Comparison of ENCODE assay signal across 37 cellular contexts in genomic region chr12:117402363-117402762, GRCh38. TPM values are rescaled to one million over a fixed set of nuclear protein-coding genes. Genes with fewer than 3 reads are reported as not detected.
DNase-seq lines count a peak whose midpoint lies in the region; ATAC-seq, FAIRE-seq and TF ChIP-seq lines count a peak whose summit lies in the region.
"Had no signal": no experiment of that assay in that cellular context is flagged by ENCODE, and none has a peak within 500 bp of the region (broad histone marks: within the 10 kb centered on the region; RNA-seq: fewer than 3 reads in every experiment).

No MANE protein-coding gene starts in this region.

- POLR2A ChIA-PET in SK-N-SH (lab: Yijun Ruan, JAX): no interaction called here
- POLR2A ChIA-PET in H1 (lab: Charles Lee; ENCODE audit: partially characterized antibody): no interaction called here

- TF ChIP-seq RAD21 in SK-N-SH (IDR thresholded peaks at IDR 0.05; ENCODE audit: low read length) (peak; percentile 44; the same call in 1 of the 2 replicates), H1 (IDR thresholded peaks at IDR 0.05 in 1 of 2, conservative IDR thresholded peaks at IDR 0.05 in 1 of 2; ENCODE audit: low read depth in 2 of 2, low read length in 2 of 2) (peak; percentile 62 to 75)

- no peaks in the 10 kb centered on the region; the same call in 1 of the 2 replicates for H3K23me2 ChIP-seq in H1 (ENCODE audit: low read depth, low read length)

- WGBS in SK-N-SH (ENCODE audit: low lambda C conversion rate): 34% methylated on average over 4 of the region's 4 CpGs
- 78% methylated on average over 4 of the region's 4 CpGs; no CpG with 5 or more reads in 1 of the 2 experiments for WGBS in H1 (ENCODE audit: extremely low coverage in 1 of 2, insufficient coverage in 1 of 2, insufficient read length in 1 of 2, insufficient replicate concordance in 2 of 2, low coverage in 1 of 2, low lambda C conversion rate in 2 of 2, missing lambda C conversion rate in 1 of 2), 2 experiments
- 39 to 60% (median 53%) methylated on average over 4 of the region's 4 CpGs for WGBS in ovary, 3 donors

- H3K4ac ChIP-seq in H1 (replicated peaks; ENCODE audit: insufficient read length, low read depth, low read length): no peak overlapping the region

- H2BK15ac ChIP-seq in H1 (ENCODE audit: low read length): 0 out of 2 replicates have a peak overlapping the region, but pooled peaks have one; percentile 72

- H4K5ac ChIP-seq in H1 (ENCODE audit: insufficient read length, low read depth, low read length): no peak overlapping the region

- no peaks in the 10 kb centered on the region for H3K9me2 ChIP-seq in SK-N-SH

- H3K4me2 ChIP-seq in SK-N-SH: no peak overlapping the region
- no peak overlapping the region for H3K4me2 ChIP-seq in H1 (ENCODE audit: insufficient read depth in 1 of 2, low read depth in 2 of 2, low read length in 2 of 2)

- no peaks in the 10 kb centered on the region for H3K36me3 Mint-ChIP-seq in chondrocyte (ENCODE audit: low read depth)
- H3K36me3 Mint-ChIP-seq: CD4-positive, alpha-beta memory T cell; natural killer cell had no signal

- intact Hi-C loops in ovary (cut with DNase I): no loop called here

- peak; percentile 48 for FAIRE-seq in H1 (lab: Jason Lieb, UNC)
- FAIRE-seq in urothelium cell line (lab: Jason Lieb, UNC): peak; percentile 13
- FAIRE-seq: endometrium, GM12891, TTC549 had no signal

- H2BK12ac ChIP-seq in H1 (ENCODE audit: low read depth, low read length): no peak overlapping the region

- H4K20me1 ChIP-seq in SK-N-SH (ENCODE audit: insufficient read depth) (no peaks in the 10 kb centered on the region), H1 (replicated peaks in 1 of 2; ENCODE audit: control insufficient read depth in 1 of 2, insufficient read depth in 2 of 2, low read length in 2 of 2) (no peaks in the 10 kb centered on the region)

- H2AK5ac ChIP-seq in H1 (ENCODE audit: low read depth, low read length): no peak overlapping the region

- no peak overlapping the region for H3K23ac ChIP-seq in H1 (ENCODE audit: insufficient read length)

- H3K56ac ChIP-seq in H1 (replicated peaks; ENCODE audit: insufficient read length, low read depth, low read length): no peak overlapping the region

- H3K14ac ChIP-seq in H1 (ENCODE audit: insufficient read length): no peak overlapping the region

- no peaks in the 10 kb centered on the region for H3K27me3 ChIP-seq in SK-N-SH (ENCODE audit: insufficient read depth)
- H3K27me3 ChIP-seq in H1 (replicated peaks in 1 of 4; ENCODE audit: control insufficient read depth in 3 of 4, extremely low read depth in 1 of 4, insufficient read depth in 3 of 4, low read length in 3 of 4): no peaks in the 10 kb centered on the region
- H3K27me3 ChIP-seq in ovary: no peaks in the 10 kb centered on the region
- H3K27me3 ChIP-seq: body of pancreas had no signal

- no peak overlapping the region for H4K91ac ChIP-seq in H1 (replicated peaks; ENCODE audit: insufficient read length, low read length)

- TF ChIP-seq EP300 in SK-N-SH (IDR thresholded peaks at IDR 0.05; ENCODE audit: borderline replicate concordance in 1 of 2, low read depth in 1 of 2, low read length in 1 of 2) (no peak), H1 (IDR thresholded peaks at IDR 0.05; ENCODE audit: borderline replicate concordance in 1 of 2, low read depth in 2 of 2, low read length in 2 of 2) (no peak), ovary (IDR thresholded peaks at IDR 0.05) (no peak)

- no peaks in the 10 kb centered on the region for H3K4me1 Mint-ChIP-seq in chondrocyte (ENCODE audit: low read depth)
- H3K4me1 Mint-ChIP-seq: activated CD4-positive, alpha-beta memory T cell treated with anti-CD3 and anti-CD28 coated beads, Interleukin-2, amount 10 ng/mL, durations not matched to agents 7 days and 5 days; CD4-positive, alpha-beta memory T cell; central memory CD8-positive, alpha-beta T cell; natural killer cell; T-helper 17 cell had no signal

- H3K27me3 Mint-ChIP-seq in chondrocyte (ENCODE audit: low read depth): peaks cover 14% of the 10 kb centered on the region
- H3K27me3 Mint-ChIP-seq: activated CD4-positive, alpha-beta memory T cell treated with anti-CD3 and anti-CD28 coated beads, Interleukin-2, amount 10 ng/mL, durations not matched to agents 7 days and 5 days; central memory CD8-positive, alpha-beta T cell; T-helper 17 cell had no signal

- DNase-seq in SK-N-SH (no peak), NCI-H69 (lab: John Stamatoyannopoulos, UW) (peak; percentile 21), H1 (ENCODE audit: low read depth in 1 of 2, low spot score in 2 of 2) (no peak), urothelium cell line (ENCODE audit: low spot score) (no peak), ovary (no peak), SW 1271 (lab: John Stamatoyannopoulos, UW) (no peak), chondrocyte (ENCODE audit: low spot score) (no peak)
- DNase-seq: activated CD4-positive, alpha-beta memory T cell treated with anti-CD3 and anti-CD28 coated beads, Interleukin-2, amount 10 ng/mL, durations not matched to agents 7 days and 5 days; activated CD8-positive, alpha-beta memory T cell treated with anti-CD3 and anti-CD28 coated beads, Interleukin-2, amount 50 U/mL, for 4 hours; activated naive CD4-positive, alpha-beta T cell; adrenal gland; body of pancreas; CD4-positive, alpha-beta memory T cell; esophagus squamous epithelium; foreskin melanocyte; heart right ventricle; IMR-90; lower lobe of right lung; mucosa of descending colon; natural killer cell; NCI-H1105; NCI-H2029 treated with DMSO at 0.1 percent for 48 hours; NCI-H748 treated with DMSO at 0.1 percent for 48 hours; occipital lobe; psoas muscle; RPMI8226; sigmoid colon; stimulated activated CD4-positive, alpha-beta T cell treated with anti-CD3 and anti-CD28 coated beads, Interleukin-12 subunit alpha, Interleukin-12 subunit beta, amount 100 ng/mL, for 4 hours; stimulated activated CD4-positive, alpha-beta T cell treated with anti-CD3 and anti-CD28 coated beads, Interleukin-2, amount 100 ng/mL, for 48 hours; T-helper 17 cell; tibial artery had no signal

- CTCF ChIA-PET in SK-N-SH (lab: Yijun Ruan, JAX) (interaction anchor here (1.5 to 2.1 kb wide), 3 partner anchors 8 to 435 kb away, joined by 3 to 5 read pairs (median 4); no protein-coding TSS in a partner anchor), H1 (lab: Charles Lee; ENCODE audit: partially characterized antibody) (interaction anchor here (1.0 to 2.2 kb wide), 8 partner anchors 8 to 148 kb away, joined by 3 to 12 read pairs (median 4); no protein-coding TSS in a partner anchor)

- TF ChIP-seq POLR2A in H1 (IDR thresholded peaks at IDR 0.05; ENCODE audit: control extremely low read depth in 1 of 2, low read depth in 2 of 2, low read length in 2 of 2) (no peak), ovary (IDR thresholded peaks at IDR 0.05) (no peak)

- no peak overlapping the region for H3K18ac ChIP-seq in H1 (ENCODE audit: extremely low read depth, low read length)

- peaks cover 12% of the 10 kb centered on the region for H3K9me3 Mint-ChIP-seq in chondrocyte (ENCODE audit: low read depth)

- ATAC-seq in SK-N-SH treated with all-trans-retinoic acid at 6 μM for 48 hours: no peak
- ATAC-seq: activated CD4-positive, CD25-positive, alpha-beta regulatory T cell treated with anti-CD3 and anti-CD28 coated beads, Interleukin-2, amount 50 U/mL, for 24 hours; body of pancreas; heart right ventricle; lower lobe of right lung; mucosa of descending colon; natural killer cell; psoas muscle; T-helper 17 cell had no signal

- H3K79me2 ChIP-seq in SK-N-SH (ENCODE audit: insufficient read depth) (no peaks in the 10 kb centered on the region), H1 (ENCODE audit: control insufficient read depth in 1 of 2, insufficient read depth in 2 of 2, low read length in 2 of 2) (no peaks in the 10 kb centered on the region)

- H3K79me1 ChIP-seq in H1 (ENCODE audit: low read depth, low read length): no peaks in the 10 kb centered on the region

- H3K27ac Mint-ChIP-seq in chondrocyte (ENCODE audit: unreplicated experiment): no peak overlapping the region
- H3K27ac Mint-ChIP-seq: activated CD4-positive, alpha-beta memory T cell treated with anti-CD3 and anti-CD28 coated beads, Interleukin-2, amount 10 ng/mL, durations not matched to agents 7 days and 5 days; CD4-positive, alpha-beta memory T cell; natural killer cell; T-helper 17 cell had no signal

- no peak overlapping the region for H3K4me3 ChIP-seq in SK-N-SH (ENCODE audit: low read depth in 2 of 2, low read length in 1 of 2)
- no peak overlapping the region for H3K4me3 ChIP-seq in H1 (ENCODE audit: extremely low read depth in 1 of 4, insufficient read depth in 2 of 4, low read depth in 3 of 4, low read length in 4 of 4)
- no peak overlapping the region for H3K4me3 ChIP-seq in ovary
- H3K4me3 ChIP-seq: adrenal gland, body of pancreas, esophagus squamous epithelium, heart right ventricle, lower lobe of right lung, mucosa of descending colon, psoas muscle, sigmoid colon, tibial artery had no signal

- no peak overlapping the region for H2BK5ac ChIP-seq in H1 (ENCODE audit: low read depth, low read length)

- H3F3A ChIP-seq in SK-N-SH (replicated peaks; ENCODE audit: insufficient read depth): no peaks in the 10 kb centered on the region

- H2AFZ ChIP-seq in SK-N-SH (ENCODE audit: low read depth) (no peak overlapping the region), H1 (ENCODE audit: low read length) (no peak overlapping the region)

- no peaks in the 10 kb centered on the region for H3K9me3 ChIP-seq in SK-N-SH
- peaks cover 0 to 6% of the 10 kb centered on the region in 2 experiments; a peak in 1 of 4 replicates for H3K9me3 ChIP-seq in H1 (ENCODE audit: insufficient read depth in 2 of 2, low read depth in 1 of 2, low read length in 1 of 2)
- no peaks in the 10 kb centered on the region for H3K9me3 ChIP-seq in ovary
- H3K9me3 ChIP-seq: adrenal gland, body of pancreas, mucosa of descending colon had no signal

- H3K9ac ChIP-seq in SK-N-SH (no peak overlapping the region), H1 (replicated peaks in 1 of 4; ENCODE audit: extremely low read depth in 1 of 4, low read depth in 3 of 4, low read length in 3 of 4) (no peak overlapping the region)

- no peak overlapping the region for H2BK120ac ChIP-seq in H1 (replicated peaks; ENCODE audit: low read depth, low read length)

- TF ChIP-seq CTCF in SK-N-SH (IDR thresholded peaks at IDR 0.05): no peak
- peak; percentile 50 to 77 (median 65) for TF ChIP-seq CTCF in H1 (IDR thresholded peaks at IDR 0.05; ENCODE audit: control extremely low read depth in 1 of 3, insufficient read depth in 1 of 3, low read depth in 1 of 3, low read length in 3 of 3)
- TF ChIP-seq CTCF in ovary (IDR thresholded peaks at IDR 0.05): no peak
- no peak for TF ChIP-seq CTCF in chondrocyte (IDR thresholded peaks at IDR 0.05)

- H4K8ac ChIP-seq in H1 (ENCODE audit: extremely low read depth, insufficient read depth, low read length): no peak overlapping the region

- peaks cover 0 to 3% of the 10 kb centered on the region in 2 experiments; a peak in 1 of 4 replicates for H3K4me1 ChIP-seq in SK-N-SH (ENCODE audit: control insufficient read depth in 1 of 2, insufficient read depth in 2 of 2, low read depth in 1 of 2, low read length in 1 of 2)
- H3K4me1 ChIP-seq in H1 (replicated peaks in 1 of 4; ENCODE audit: control insufficient read depth in 3 of 4, insufficient read depth in 4 of 4, low read length in 3 of 4): no peaks in the 10 kb centered on the region
- no peaks in the 10 kb centered on the region for H3K4me1 ChIP-seq in ovary (ENCODE audit: insufficient read depth)
- H3K4me1 ChIP-seq: adrenal gland, esophagus squamous epithelium, heart right ventricle, lower lobe of right lung, sigmoid colon, tibial artery had no signal

- H3K36me3 ChIP-seq in SK-N-SH (replicated peaks in 1 of 2; ENCODE audit: control insufficient read depth in 1 of 2, insufficient read depth in 2 of 2, low read length in 1 of 2) (no peaks in the 10 kb centered on the region), H1 (ENCODE audit: control insufficient read depth in 2 of 4, insufficient read depth in 4 of 4, low read length in 3 of 4) (no peaks in the 10 kb centered on the region), ovary (no peaks in the 10 kb centered on the region)
- H3K36me3 ChIP-seq: adrenal gland, esophagus squamous epithelium, heart right ventricle, lower lobe of right lung, sigmoid colon, tibial artery had no signal

- H3K27ac ChIP-seq in SK-N-SH (ENCODE audit: low read depth in 2 of 2, low read length in 1 of 2) (no peak overlapping the region), H1 (ENCODE audit: low read depth, low read length) (no peak overlapping the region), ovary (no peak overlapping the region)
- H3K27ac ChIP-seq: adrenal gland, body of pancreas, esophagus squamous epithelium, heart right ventricle, lower lobe of right lung, psoas muscle, sigmoid colon, tibial artery had no signal

- no peak overlapping the region for H2BK20ac ChIP-seq in H1 (ENCODE audit: low read length)

- H3K4me3 Mint-ChIP-seq in chondrocyte (ENCODE audit: unreplicated experiment): no peak overlapping the region
- H3K4me3 Mint-ChIP-seq: activated CD4-positive, alpha-beta memory T cell treated with anti-CD3 and anti-CD28 coated beads, Interleukin-2, amount 10 ng/mL, durations not matched to agents 7 days and 5 days; CD4-positive, alpha-beta memory T cell; central memory CD8-positive, alpha-beta T cell; natural killer cell; T-helper 17 cell had no signal

RNA-seq across cellular contexts. Expression of gene NOS1, which starts 40.9 kb away (rescaled TPM):
- polyA plus RNA-seq in SK-N-SH (2012; rRNA removed): 0.02 TPM in 2 replicates
- polyA plus RNA-seq in SK-N-SH (2012; cell fraction: cytosol; rRNA removed): 0.01 and 0.03 TPM in 2 replicates
- polyA plus RNA-seq in SK-N-SH (2012; cell fraction: nucleus; rRNA removed): 0.02 and 0.04 TPM in 2 replicates
- 1.9 and 2.0 TPM in 2 replicates for total RNA-seq in H1 (2021; fragmentation: NEBNext Ultra II Directional; extraction: Animal tissue kit (Norgen Biotek cat#: 25700))
- polyA plus RNA-seq in H1 (2011; rRNA removed): 1.5 and 1.8 TPM in 2 replicates
- polyA plus RNA-seq in H1 (2011; cell fraction: cytosol; rRNA removed): 1.1 TPM
- 3.3 TPM for polyA plus RNA-seq in H1 (2011; cell fraction: nucleus; rRNA removed)
- 2.0 to 2.8 TPM (median 2.4 TPM) in 4 replicates for polyA plus RNA-seq in H1 (2012, experiment 1 of 2)
- polyA plus RNA-seq in H1 (2012, experiment 2 of 2): 0.97 TPM
- 0.73 TPM for polyA plus RNA-seq in H1 (2013, experiment 1 of 2)
- polyA plus RNA-seq in H1 (2013, experiment 2 of 2): 0.59 TPM
- polyA minus RNA-seq in H1 (2011; rRNA and poly(A)+ RNA removed): 6.5 and 6.6 TPM in 2 replicates
- 2.8 TPM for polyA minus RNA-seq in H1 (2011; cell fraction: cytosol; rRNA and poly(A)+ RNA removed)
- polyA minus RNA-seq in H1 (2011; cell fraction: nucleus; rRNA and poly(A)+ RNA removed): 5.0 TPM
- under 1 TPM; 0.05 to 0.48 (median 0.23) TPM for total RNA-seq in ovary
- polyA plus RNA-seq in ovary: under 1 TPM; 0.08 to 0.22 TPM
- not detected in 3 replicates for total RNA-seq in chondrocyte
- total RNA-seq: activated CD4-positive, alpha-beta memory T cell treated with anti-CD3 and anti-CD28 coated beads, Interleukin-2, amount 10 ng/mL, durations not matched to agents 7 days and 5 days; CD4-positive, alpha-beta memory T cell; IMR-90; natural killer cell; T-helper 17 cell had no signal
- polyA plus RNA-seq: CD4-positive, alpha-beta memory T cell had no signal

Comparison
In these comparisons a context has a peak if more than half of its experiments do, and no peak if none do; other contexts are left out.
1. CTCF ChIP-seq: peak in H1 (3 of 3); none in SK-N-SH (single experiment), ovary (0 of 3) and chondrocyte (single experiment).
2. Of the 17 proteins assayed by ChIP-seq in both H1 and SK-N-SH: peak only in H1: CTCF and MAX; only in SK-N-SH: none; in both: RAD21; in neither: 14.